29 cellular contexts compared by ENCODE assay signal in the genomic region with DNA sequence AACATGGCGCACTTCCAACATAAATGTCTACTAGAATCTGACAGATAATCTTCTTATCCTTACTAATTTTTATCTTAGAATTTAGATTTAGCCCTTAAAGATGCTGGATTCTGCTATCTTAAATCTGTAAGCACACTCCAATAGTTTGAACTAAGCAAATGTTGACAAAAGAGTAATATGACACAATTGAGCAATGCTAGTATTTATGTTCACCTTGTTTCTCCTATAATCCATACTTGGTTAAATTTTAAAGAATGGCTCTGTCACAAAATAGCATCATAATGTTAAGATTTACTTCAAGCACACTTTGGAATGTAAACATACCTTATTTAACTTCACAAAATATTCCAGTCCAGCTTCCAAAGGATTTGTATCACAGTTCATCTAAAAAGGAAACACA. TPM values are rescaled to one million over a fixed set of nuclear protein-coding genes. Genes with fewer than 3 reads are reported as not detected.
"Had no signal": no experiment of that assay in that cellular context is flagged by ENCODE, and none has a peak within 500 bp of the region (broad histone marks: within the 10 kb centered on the region; RNA-seq: fewer than 3 reads in every experiment).

No MANE protein-coding gene starts in this region.

- H3K36me3 ChIP-seq: adrenal gland, SJCRH30 had no signal

- H3K27ac ChIP-seq: adrenal gland, KMS-11, RWPE1, SJCRH30 had no signal

- H3K4me2 ChIP-seq: KMS-11 had no signal

- H3K27me3 ChIP-seq: adrenal gland, SJCRH30 had no signal

- DNase-seq: activated CD4-positive, alpha-beta memory T cell treated with anti-CD3 and anti-CD28 coated beads for 36 hours; activated CD4-positive, alpha-beta T cell treated with anti-CD3 and anti-CD28 coated beads, Interleukin-2, amount 10 ng/mL, durations not matched to agents 7 days and 5 days; activated CD4-positive, CD25-positive, alpha-beta regulatory T cell; activated CD8-positive, alpha-beta memory T cell treated with anti-CD3 and anti-CD28 coated beads for 24 hours; activated gamma-delta T cell treated with Interleukin-2 at 50 U/mL for 16 hours; activated naive CD4-positive, alpha-beta T cell treated with anti-CD3 and anti-CD28 coated beads, Interleukin-2, amount 50 U/mL, for 16 hours; activated naive CD8-positive, alpha-beta T cell treated with anti-CD3 and anti-CD28 coated beads, Interleukin-2, amount 10 ng/mL, durations not matched to agents 7 days and 5 days; activated T-cell treated with anti-CD3 and anti-CD28 coated beads, Interleukin-2, amount 50 U/mL, for 4 hours; adrenal gland; anterior cingulate cortex; cerebellar nuclear complex; NCI-H1092 treated with DMSO at 0.1 percent for 48 hours; NCI-H1417 treated with DMSO at 0.1 percent for 48 hours; NCI-H2029; NCI-H2107; NCI-H2171 treated with DMSO at 0.1 percent for 48 hours; NCI-H345; NCI-H510A; NCI-H526 treated with DMSO at 0.1 percent for 48 hours; NCI-H82; Right ventricle myocardium superior; SJCRH30; T-helper 17 cell; T-helper 9 cell had no signal

- H3K4me3 ChIP-seq: adrenal gland, SJCRH30 had no signal

- H3K4me1 ChIP-seq: adrenal gland had no signal

- ATAC-seq: activated T-cell treated with anti-CD3 and anti-CD28 coated beads, Interleukin-2, amount 50 U/mL, for 4 hours; Panc1; T-helper 17 cell had no signal

- H3K9ac ChIP-seq: KMS-11 had no signal

- H3K9me3 ChIP-seq: adrenal gland, SJCRH30 had no signal

RNA-seq across cellular contexts. Expression of a gene that starts 45.5 kb away (rescaled TPM):
- total RNA-seq: activated CD4-positive, alpha-beta T cell treated with anti-CD3 and anti-CD28 coated beads, Interleukin-2, amount 10 ng/mL, durations not matched to agents 7 days and 5 days; SJCRH30 had no signal

RNA-seq across cellular contexts. Expression of a gene that starts 45.6 kb away (rescaled TPM):
- total RNA-seq: activated CD4-positive, alpha-beta memory T cell treated with anti-CD3 and anti-CD28 coated beads for 36 hours; activated CD4-positive, alpha-beta T cell treated with anti-CD3 and anti-CD28 coated beads, Interleukin-2, amount 10 ng/mL, durations not matched to agents 7 days and 5 days; activated naive CD8-positive, alpha-beta T cell treated with anti-CD3 and anti-CD28 coated beads, Interleukin-2, amount 10 ng/mL, durations not matched to agents 7 days and 5 days; activated T-cell treated with anti-CD3 and anti-CD28 coated beads, Interleukin-2, amount 50 U/mL, for 4 hours; MCF 10A; OCI-LY7; SJCRH30; T-helper 17 cell had no signal
